ENCODE assay signal across 18 cellular contexts in the genomic region with DNA sequence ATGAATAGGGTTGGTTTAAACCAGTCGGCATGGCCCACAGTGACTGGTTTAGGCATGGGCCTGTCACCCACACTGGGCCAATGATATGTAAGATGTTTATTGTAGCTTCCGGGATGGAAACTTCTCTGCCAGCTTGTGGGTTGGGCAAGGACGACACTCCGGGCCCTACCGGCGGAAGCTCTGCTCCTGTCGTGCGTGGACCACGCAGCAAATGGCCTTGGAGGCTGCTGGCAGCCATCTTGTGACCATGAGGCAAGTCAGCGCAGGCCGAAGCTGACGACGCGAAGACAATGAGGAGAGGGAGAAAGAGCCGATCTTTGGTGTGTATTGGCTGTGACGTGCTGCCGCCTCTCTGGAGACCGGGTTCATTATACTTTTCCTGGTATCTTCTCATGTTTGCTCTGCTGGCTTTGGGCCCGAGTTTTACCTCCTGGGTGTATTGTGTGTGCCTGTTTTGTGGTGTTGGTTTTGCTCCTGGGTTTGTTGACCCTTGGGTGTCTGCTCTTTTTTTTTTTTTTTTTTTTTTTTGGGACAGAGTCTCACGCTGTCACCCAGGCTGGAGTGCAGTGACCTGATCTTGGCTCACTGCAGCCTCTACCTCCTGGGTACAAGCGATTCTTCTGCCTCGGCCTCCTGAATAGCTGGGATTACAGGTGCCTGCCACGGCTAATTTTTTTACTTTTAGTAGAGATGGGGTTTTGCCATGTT. TPM values are rescaled to one million over a fixed set of nuclear protein-coding genes. Genes with fewer than 3 reads are reported as not detected.
DNase-seq lines count a peak whose midpoint lies in the region; ATAC-seq and TF ChIP-seq lines count a peak whose summit lies in the region.
"Had no signal": no experiment of that assay in that cellular context is flagged by ENCODE, and none has a peak within 500 bp of the region (broad histone marks: within the 10 kb centered on the region; RNA-seq: fewer than 3 reads in every experiment).

No MANE protein-coding gene starts in this region.

- peak overlapping the region; percentile 48 to 60 for H3K4me3 ChIP-seq in mucosa of rectum (ENCODE audit: low read length in 2 of 2)
- H3K4me3 ChIP-seq: SJCRH30, uterus had no signal

- peak overlapping the region in 1 of 2 donors; percentile 58 for H3K9ac ChIP-seq in mucosa of rectum (ENCODE audit: low read depth in 1 of 2, low read length in 2 of 2)
- H3K9ac ChIP-seq: parathyroid adenoma had no signal

- H3K9me3 ChIP-seq in mucosa of rectum (ENCODE audit: control insufficient read depth in 2 of 2, low read length in 2 of 2), result no peaks in the 10 kb centered on the region
- H3K9me3 ChIP-seq: SJCRH30, uterus had no signal

- no peak overlapping the region for H3K4me3 Mint-ChIP-seq in WTC11
- H3K4me3 Mint-ChIP-seq in activated T-cell treated with anti-CD3 and anti-CD28 coated beads, Interleukin-2, amount 50 U/mL, for 72 hours, result no peak overlapping the region
- H3K4me3 Mint-ChIP-seq: activated naive CD8-positive, alpha-beta T cell treated with anti-CD3 and anti-CD28 coated beads, Interleukin-2, amount 50 U/mL, for 24 hours had no signal

- peak; percentile 60 for DNase-seq in DMS53 treated with DMSO at 0.1 percent for 48 hours (lab: John Stamatoyannopoulos, UW; ENCODE audit: unreplicated experiment)
- DNase-seq in NCI-H2081 (lab: John Stamatoyannopoulos, UW), result peak; percentile 80 to 91
- no peak for DNase-seq in WTC11 (ENCODE audit: low spot score)
- no peak for DNase-seq in activated T-cell treated with anti-CD3 and anti-CD28 coated beads, Interleukin-2, amount 50 U/mL, for 72 hours
- no peak for DNase-seq in putamen (ENCODE audit: low spot score)
- DNase-seq: activated CD4-positive, alpha-beta T cell treated with anti-CD3 and anti-CD28 coated beads for 4 hours; activated naive CD8-positive, alpha-beta T cell treated with anti-CD3 and anti-CD28 coated beads, Interleukin-2, amount 50 U/mL, for 24 hours; Calu3; GF-D8; Kasumi-1; NCI-H2171; SJCRH30; stimulated activated naive CD4-positive, alpha-beta T cell treated with Interleukin-2 at 50 U/mL for 16 hours; uterus had no signal

- H3K36me3 Mint-ChIP-seq in WTC11, result no peaks in the 10 kb centered on the region
- H3K36me3 Mint-ChIP-seq in activated T-cell treated with anti-CD3 and anti-CD28 coated beads, Interleukin-2, amount 50 U/mL, for 72 hours (ENCODE audit: insufficient read depth in 2 of 2), result no peaks in the 10 kb centered on the region

- H3K27me3 Mint-ChIP-seq in WTC11 (ENCODE audit: low read depth), result no peaks in the 10 kb centered on the region
- H3K27me3 Mint-ChIP-seq in activated T-cell treated with anti-CD3 and anti-CD28 coated beads, Interleukin-2, amount 50 U/mL, for 72 hours (ENCODE audit: low read depth), result peaks cover 30% of the 10 kb centered on the region

- H3K27ac Mint-ChIP-seq in WTC11, result no peak overlapping the region
- H3K27ac Mint-ChIP-seq in activated T-cell treated with anti-CD3 and anti-CD28 coated beads, Interleukin-2, amount 50 U/mL, for 72 hours, result no peak overlapping the region
- H3K27ac Mint-ChIP-seq: activated naive CD8-positive, alpha-beta T cell treated with anti-CD3 and anti-CD28 coated beads, Interleukin-2, amount 50 U/mL, for 24 hours had no signal

- H3K27me3 ChIP-seq in mucosa of rectum (ENCODE audit: control insufficient read depth in 2 of 2, insufficient read depth in 2 of 2, low read length in 2 of 2), result no peaks in the 10 kb centered on the region

- CTCF ChIA-PET in WTC11 (lab: Charles Lee), result no interaction called here

- no peaks in the 10 kb centered on the region for H3K36me3 ChIP-seq in mucosa of rectum (ENCODE audit: control insufficient read depth in 2 of 2, insufficient read depth in 2 of 2, low read length in 2 of 2)
- H3K36me3 ChIP-seq: SJCRH30, uterus had no signal

- TF ChIP-seq CTCF in WTC11 (IDR thresholded peaks at IDR 0.05), result no peak

- POLR2A ChIA-PET in WTC11 (lab: Charles Lee), result no interaction called here

- H3K4me1 Mint-ChIP-seq in WTC11, result peaks cover 19% of the 10 kb centered on the region
- peaks cover 3% of the 10 kb centered on the region for H3K4me1 Mint-ChIP-seq in activated T-cell treated with anti-CD3 and anti-CD28 coated beads, Interleukin-2, amount 50 U/mL, for 72 hours (ENCODE audit: low read depth)
- H3K4me1 Mint-ChIP-seq: activated naive CD8-positive, alpha-beta T cell treated with anti-CD3 and anti-CD28 coated beads, Interleukin-2, amount 50 U/mL, for 24 hours had no signal

- H3K4me1 ChIP-seq in mucosa of rectum (ENCODE audit: control insufficient read depth in 2 of 2, insufficient read depth in 2 of 2, low read length in 2 of 2), result peaks cover 16 to 23% of the 10 kb centered on the region in 2 donors
- H3K4me1 ChIP-seq: uterus had no signal

- ATAC-seq in WTC11 (no peak; the same call in 1 of the 2 replicates), HG02973 (IDR thresholded peaks at IDR 0.05; ENCODE audit: unreplicated experiment) (no peak), SK-N-SH treated with all-trans-retinoic acid at 6 μM for 48 hours (no peak)
- ATAC-seq in activated T-cell treated with anti-CD3 and anti-CD28 coated beads, Interleukin-2, amount 50 U/mL, for 72 hours (replicated peaks in 1 of 2), result no peak
- ATAC-seq: activated naive CD8-positive, alpha-beta T cell treated with anti-CD3 and anti-CD28 coated beads, Interleukin-2, amount 50 U/mL, for 24 hours had no signal

- no peaks in the 10 kb centered on the region for H3K9me3 Mint-ChIP-seq in WTC11
- H3K9me3 Mint-ChIP-seq in activated T-cell treated with anti-CD3 and anti-CD28 coated beads, Interleukin-2, amount 50 U/mL, for 72 hours, result no peaks in the 10 kb centered on the region
- H3K9me3 Mint-ChIP-seq: activated naive CD8-positive, alpha-beta T cell treated with anti-CD3 and anti-CD28 coated beads, Interleukin-2, amount 50 U/mL, for 24 hours had no signal

- peak overlapping the region; percentile 71 to 89 for H3K27ac ChIP-seq in mucosa of rectum (ENCODE audit: low read depth in 2 of 2, low read length in 2 of 2)
- H3K27ac ChIP-seq: SJCRH30, uterus had no signal

TF ChIP-seq in WTC11, 78 proteins besides CTCF, POLR2A, EP300 and RAD21:
- TF ChIP-seq GABPB1 (CRISPR knock-in tag; IDR thresholded peaks at IDR 0.05), result peak; percentile 89
- TF ChIP-seq GRHL2 (CRISPR knock-in tag; IDR thresholded peaks at IDR 0.05; ENCODE audit: insufficient replicate concordance, severe bottlenecking), result no peak

TF ChIP-seq in SK-N-SH treated with all-trans-retinoic acid at 6 μM for 48 hours, 23 proteins besides CTCF, POLR2A, EP300 and RAD21:
- TF ChIP-seq TCF4 (CRISPR knock-in tag; IDR thresholded peaks at IDR 0.05; ENCODE audit: borderline replicate concordance), result no peak
- TF ChIP-seq RARB (CRISPR knock-in tag; IDR thresholded peaks at IDR 0.05), result no peak
- TF ChIP-seq ZNF70 (CRISPR knock-in tag; IDR thresholded peaks at IDR 0.05), result no peak
- TF ChIP-seq, protein P1, sequence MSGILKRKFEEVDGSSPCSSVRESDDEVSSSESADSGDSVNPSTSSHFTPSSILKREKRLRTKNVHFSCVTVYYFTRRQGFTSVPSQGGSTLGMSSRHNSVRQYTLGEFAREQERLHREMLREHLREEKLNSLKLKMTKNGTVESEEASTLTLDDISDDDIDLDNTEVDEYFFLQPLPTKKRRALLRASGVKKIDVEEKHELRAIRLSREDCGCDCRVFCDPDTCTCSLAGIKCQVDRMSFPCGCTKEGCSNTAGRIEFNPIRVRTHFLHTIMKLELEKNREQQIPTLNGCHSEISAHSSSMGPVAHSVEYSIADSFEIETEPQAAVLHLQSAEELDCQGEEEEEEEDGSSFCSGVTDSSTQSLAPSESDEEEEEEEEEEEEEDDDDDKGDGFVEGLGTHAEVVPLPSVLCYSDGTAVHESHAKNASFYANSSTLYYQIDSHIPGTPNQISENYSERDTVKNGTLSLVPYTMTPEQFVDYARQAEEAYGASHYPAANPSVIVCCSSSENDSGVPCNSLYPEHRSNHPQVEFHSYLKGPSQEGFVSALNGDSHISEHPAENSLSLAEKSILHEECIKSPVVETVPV (CRISPR knock-in tag; IDR thresholded peaks at IDR 0.05), result no peak
- no peak for TF ChIP-seq PPARA (CRISPR knock-in tag; IDR thresholded peaks at IDR 0.05; ENCODE audit: borderline replicate concordance)
- no peak for TF ChIP-seq OSR1 (CRISPR knock-in tag; IDR thresholded peaks at IDR 0.05)
- TF ChIP-seq TOX (CRISPR knock-in tag; IDR thresholded peaks at IDR 0.05; ENCODE audit: borderline replicate concordance), result no peak
- no peak for TF ChIP-seq ZNF8 (CRISPR knock-in tag; IDR thresholded peaks at IDR 0.05)
- no peak for TF ChIP-seq ZC3H10 (CRISPR knock-in tag; IDR thresholded peaks at IDR 0.05)
- TF ChIP-seq GLIS3 (CRISPR knock-in tag; IDR thresholded peaks at IDR 0.05), result no peak
- no peak for TF ChIP-seq ARNTL (CRISPR knock-in tag; IDR thresholded peaks at IDR 0.05; ENCODE audit: borderline replicate concordance, low read depth)
- no peak for TF ChIP-seq ZNF565 (CRISPR knock-in tag; conservative IDR thresholded peaks at IDR 0.05; ENCODE audit: low read depth)
- no peak for TF ChIP-seq ESRRG (CRISPR knock-in tag; IDR thresholded peaks at IDR 0.05)
- TF ChIP-seq, protein P2, sequence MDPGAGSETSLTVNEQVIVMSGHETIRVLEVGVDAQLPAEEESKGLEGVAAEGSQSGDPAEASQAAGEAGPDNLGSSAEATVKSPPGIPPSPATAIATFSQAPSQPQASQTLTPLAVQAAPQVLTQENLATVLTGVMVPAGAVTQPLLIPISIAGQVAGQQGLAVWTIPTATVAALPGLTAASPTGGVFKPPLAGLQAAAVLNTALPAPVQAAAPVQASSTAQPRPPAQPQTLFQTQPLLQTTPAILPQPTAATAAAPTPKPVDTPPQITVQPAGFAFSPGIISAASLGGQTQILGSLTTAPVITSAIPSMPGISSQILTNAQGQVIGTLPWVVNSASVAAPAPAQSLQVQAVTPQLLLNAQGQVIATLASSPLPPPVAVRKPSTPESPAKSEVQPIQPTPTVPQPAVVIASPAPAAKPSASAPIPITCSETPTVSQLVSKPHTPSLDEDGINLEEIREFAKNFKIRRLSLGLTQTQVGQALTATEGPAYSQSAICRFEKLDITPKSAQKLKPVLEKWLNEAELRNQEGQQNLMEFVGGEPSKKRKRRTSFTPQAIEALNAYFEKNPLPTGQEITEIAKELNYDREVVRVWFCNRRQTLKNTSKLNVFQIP (CRISPR knock-in tag; IDR thresholded peaks at IDR 0.05; ENCODE audit: borderline replicate concordance, low read depth), result no peak

RNA-seq across cellular contexts. Expression of gene SLC25A10, which starts 15.4 kb away (rescaled TPM):
- total RNA-seq in WTC11 (2021), result 34.0 to 38.7 TPM (median 37.9 TPM) in 3 replicates
- total RNA-seq in activated T-cell treated with anti-CD3 and anti-CD28 coated beads, Interleukin-2, amount 50 U/mL, for 72 hours, result 10 to 100 TPM in 1 of 2 donors, 1 to 10 TPM in 1; 9.2 to 11.3 TPM

RNA-seq across cellular contexts. Expression of gene MRPL12, which starts 24.3 kb away (rescaled TPM):
- total RNA-seq in WTC11 (2021), result 134 to 139 TPM (median 136 TPM) in 3 replicates
- 10 to 100 TPM; 49.1 to 64.7 TPM for total RNA-seq in activated T-cell treated with anti-CD3 and anti-CD28 coated beads, Interleukin-2, amount 50 U/mL, for 72 hours

RNA-seq across cellular contexts. Expression of gene HGS, which starts 43.7 kb away (rescaled TPM):
- total RNA-seq in WTC11 (2021), result 83.7 to 113 TPM (median 90.8 TPM) in 3 replicates
- total RNA-seq in activated T-cell treated with anti-CD3 and anti-CD28 coated beads, Interleukin-2, amount 50 U/mL, for 72 hours, result 10 to 100 TPM; 95.5 to 96.0 TPM

RNA-seq across cellular contexts. Expression of gene ARL16, which starts 43.9 kb away (rescaled TPM):
- total RNA-seq in WTC11 (2021), result 44.7 to 46.7 TPM (median 45.4 TPM) in 3 replicates
- total RNA-seq in activated T-cell treated with anti-CD3 and anti-CD28 coated beads, Interleukin-2, amount 50 U/mL, for 72 hours, result 10 to 100 TPM; 33.0 to 45.3 TPM

Comparison
In these comparisons a context has a peak if more than half of its experiments do, and no peak if none do; other contexts are left out.
1. DNase-seq: peak in DMS53 treated with DMSO at 0.1 percent for 48 hours (single experiment) and NCI-H2081 (2 of 2); none in WTC11 (single experiment), activated T-cell treated with anti-CD3 and anti-CD28 coated beads, Interleukin-2, amount 50 U/mL, for 72 hours (0 of 2) and putamen (single experiment).